ENCODE assay signal across 1 cellular context in the genomic region with DNA sequence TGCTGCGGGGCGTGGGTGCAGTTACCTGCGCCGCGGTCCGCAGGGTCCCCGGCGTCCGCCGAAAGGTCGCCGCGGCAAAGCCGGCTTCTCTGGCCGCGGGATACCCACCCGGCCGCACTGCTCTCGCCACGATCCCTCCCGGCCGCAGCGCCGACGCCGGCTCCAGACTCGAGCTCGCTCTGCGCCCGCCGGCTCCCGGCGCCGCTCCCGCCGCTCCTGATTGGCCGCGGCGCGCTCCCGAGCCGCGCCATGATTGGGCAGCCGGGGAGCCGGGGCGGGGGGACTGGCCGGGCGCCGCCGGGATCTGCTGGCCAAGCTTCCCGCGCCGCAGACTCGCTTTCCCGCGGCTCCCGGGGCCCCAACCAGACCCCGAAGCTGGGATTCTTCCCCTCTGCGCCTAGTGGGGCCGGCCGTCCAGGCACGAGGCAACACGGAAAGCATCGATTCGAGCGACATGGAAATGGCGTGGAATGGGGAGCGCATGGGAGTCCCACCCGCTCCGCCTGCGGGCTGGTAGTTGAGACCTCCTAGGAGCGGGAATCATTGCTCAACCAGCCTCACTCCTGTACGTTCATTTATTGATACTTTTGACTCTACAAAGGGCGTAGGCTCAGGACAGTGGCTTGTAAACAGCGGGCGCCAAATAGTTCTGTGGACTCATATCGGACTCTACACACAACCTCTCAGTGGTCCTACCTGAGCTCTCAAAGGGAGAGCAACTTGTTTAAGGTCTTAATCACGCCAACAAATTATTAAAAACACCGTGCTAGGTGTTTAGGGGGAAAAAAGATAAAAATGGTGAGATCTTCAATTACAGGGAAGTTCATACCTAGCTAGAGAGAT.
A peak's percentile ranks its signal among the peaks of the same experiment; 100 is the strongest.
TF ChIP-seq lines count a peak whose summit lies in the region.

No MANE protein-coding gene starts in this region.

TF ChIP-seq in HepG2, 621 proteins besides CTCF, POLR2A, EP300 and RAD21 (continued from another document and continues in another):
- TF ChIP-seq ZNF407 (CRISPR knock-in tag; IDR thresholded peaks at IDR 0.05; ENCODE audit: not compliant biosample characterization), result no peak
- TF ChIP-seq, protein P1, sequence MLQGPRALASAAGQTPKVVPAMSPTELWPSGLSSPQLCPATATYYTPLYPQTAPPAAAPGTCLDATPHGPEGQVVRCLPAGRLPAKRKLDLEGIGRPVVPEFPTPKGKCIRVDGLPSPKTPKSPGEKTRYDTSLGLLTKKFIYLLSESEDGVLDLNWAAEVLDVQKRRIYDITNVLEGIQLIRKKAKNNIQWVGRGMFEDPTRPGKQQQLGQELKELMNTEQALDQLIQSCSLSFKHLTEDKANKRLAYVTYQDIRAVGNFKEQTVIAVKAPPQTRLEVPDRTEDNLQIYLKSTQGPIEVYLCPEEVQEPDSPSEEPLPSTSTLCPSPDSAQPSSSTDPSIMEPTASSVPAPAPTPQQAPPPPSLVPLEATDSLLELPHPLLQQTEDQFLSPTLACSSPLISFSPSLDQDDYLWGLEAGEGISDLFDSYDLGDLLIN (CRISPR knock-in tag; IDR thresholded peaks at IDR 0.05; ENCODE audit: borderline replicate concordance), result peak; percentile 66; the same call in 1 of the 2 replicates
- TF ChIP-seq ZSCAN22 (CRISPR knock-in tag; IDR thresholded peaks at IDR 0.05), result peak; percentile 44; the same call in 1 of the 2 replicates
- TF ChIP-seq, protein P2, sequence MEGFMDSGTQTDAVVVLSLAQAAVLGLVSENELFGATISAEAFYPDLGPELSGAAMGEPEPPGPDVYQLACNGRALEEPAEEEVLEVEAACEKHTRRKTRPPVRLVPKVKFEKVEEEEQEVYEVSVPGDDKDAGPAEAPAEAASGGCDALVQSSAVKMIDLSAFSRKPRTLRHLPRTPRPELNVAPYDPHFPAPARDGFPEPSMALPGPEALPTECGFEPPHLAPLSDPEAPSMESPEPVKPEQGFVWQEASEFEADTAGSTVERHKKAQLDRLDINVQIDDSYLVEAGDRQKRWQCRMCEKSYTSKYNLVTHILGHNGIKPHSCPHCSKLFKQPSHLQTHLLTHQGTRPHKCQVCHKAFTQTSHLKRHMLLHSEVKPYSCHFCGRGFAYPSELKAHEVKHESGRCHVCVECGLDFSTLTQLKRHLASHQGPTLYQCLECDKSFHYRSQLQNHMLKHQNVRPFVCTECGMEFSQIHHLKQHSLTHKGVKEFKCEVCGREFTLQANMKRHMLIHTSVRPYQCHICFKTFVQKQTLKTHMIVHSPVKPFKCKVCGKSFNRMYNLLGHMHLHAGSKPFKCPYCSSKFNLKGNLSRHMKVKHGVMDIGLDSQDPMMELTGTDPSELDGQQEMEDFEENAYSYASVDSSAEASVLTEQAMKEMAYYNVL (CRISPR knock-in tag; IDR thresholded peaks at IDR 0.05; ENCODE audit: borderline replicate concordance), result no peak
- 0 out of 2 replicates have a peak, but pooled peaks have one; percentile 11 for TF ChIP-seq UBTF (CRISPR knock-in tag; IDR thresholded peaks at IDR 0.05)
- peak; percentile 83; the same call in 1 of the 2 replicates for TF ChIP-seq ZNF280B (CRISPR knock-in tag; IDR thresholded peaks at IDR 0.05; ENCODE audit: borderline replicate concordance)
- 0 out of 2 replicates have a peak, but pooled peaks have one; percentile 31 for TF ChIP-seq REL (CRISPR knock-in tag; conservative IDR thresholded peaks at IDR 0.05)
- TF ChIP-seq ZBTB7A (CRISPR knock-in tag; IDR thresholded peaks at IDR 0.05), result no peak
- 0 out of 2 replicates have a peak, but pooled peaks have one; percentile 13 for TF ChIP-seq THAP11 (CRISPR knock-in tag; IDR thresholded peaks at IDR 0.05)
- TF ChIP-seq ZNF224 (CRISPR knock-in tag; IDR thresholded peaks at IDR 0.05), result peak; percentile 56; the same call in 1 of the 2 replicates
- no peak for TF ChIP-seq ZFP37 (CRISPR knock-in tag; IDR thresholded peaks at IDR 0.05; ENCODE audit: borderline replicate concordance)
- TF ChIP-seq ZNF124 (CRISPR knock-in tag; IDR thresholded peaks at IDR 0.05), result no peak
- no peak for TF ChIP-seq NR2F6 (IDR thresholded peaks at IDR 0.05)
- TF ChIP-seq NR2F6 (CRISPR knock-in tag; IDR thresholded peaks at IDR 0.05), result no peak
- no peak for TF ChIP-seq ZFP41 (CRISPR knock-in tag; IDR thresholded peaks at IDR 0.05; ENCODE audit: borderline replicate concordance)
- TF ChIP-seq, protein P3, sequence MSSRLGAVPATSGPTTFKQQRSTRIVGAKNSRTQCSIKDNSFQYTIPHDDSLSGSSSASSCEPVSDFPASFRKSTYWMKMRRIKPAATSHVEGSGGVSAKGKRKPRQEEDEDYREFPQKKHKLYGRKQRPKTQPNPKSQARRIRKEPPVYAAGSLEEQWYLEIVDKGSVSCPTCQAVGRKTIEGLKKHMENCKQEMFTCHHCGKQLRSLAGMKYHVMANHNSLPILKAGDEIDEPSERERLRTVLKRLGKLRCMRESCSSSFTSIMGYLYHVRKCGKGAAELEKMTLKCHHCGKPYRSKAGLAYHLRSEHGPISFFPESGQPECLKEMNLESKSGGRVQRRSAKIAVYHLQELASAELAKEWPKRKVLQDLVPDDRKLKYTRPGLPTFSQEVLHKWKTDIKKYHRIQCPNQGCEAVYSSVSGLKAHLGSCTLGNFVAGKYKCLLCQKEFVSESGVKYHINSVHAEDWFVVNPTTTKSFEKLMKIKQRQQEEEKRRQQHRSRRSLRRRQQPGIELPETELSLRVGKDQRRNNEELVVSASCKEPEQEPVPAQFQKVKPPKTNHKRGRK (CRISPR knock-in tag; IDR thresholded peaks at IDR 0.05), result no peak
- TF ChIP-seq SNAI1 (CRISPR knock-in tag; IDR thresholded peaks at IDR 0.05; ENCODE audit: borderline replicate concordance), result no peak
- no peak for TF ChIP-seq GTF3A (CRISPR knock-in tag; conservative IDR thresholded peaks at IDR 0.05)
- TF ChIP-seq MTERF4 (CRISPR knock-in tag; IDR thresholded peaks at IDR 0.05), result no peak
- TF ChIP-seq, protein P4, sequence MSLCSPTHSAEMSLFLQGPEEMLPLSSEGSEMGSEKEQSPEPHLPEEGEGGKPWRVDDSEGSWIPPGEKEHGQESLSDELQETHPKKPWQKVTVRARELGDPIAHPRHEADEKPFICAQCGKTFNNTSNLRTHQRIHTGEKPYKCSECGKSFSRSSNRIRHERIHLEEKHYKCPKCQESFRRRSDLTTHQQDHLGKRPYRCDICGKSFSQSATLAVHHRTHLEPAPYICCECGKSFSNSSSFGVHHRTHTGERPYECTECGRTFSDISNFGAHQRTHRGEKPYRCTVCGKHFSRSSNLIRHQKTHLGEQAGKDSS (CRISPR knock-in tag; IDR thresholded peaks at IDR 0.05; ENCODE audit: borderline replicate concordance, low read depth), result no peak; the same call in 1 of the 2 replicates
- TF ChIP-seq ZSCAN20 (CRISPR knock-in tag; IDR thresholded peaks at IDR 0.05; ENCODE audit: borderline replicate concordance), result peak; percentile 27; the same call in 1 of the 2 replicates
- no peak for TF ChIP-seq KDM5A (IDR thresholded peaks at IDR 0.05; ENCODE audit: borderline replicate concordance, low read length)
- TF ChIP-seq ATF1 (CRISPR knock-in tag; IDR thresholded peaks at IDR 0.05), result no peak
- no peak for TF ChIP-seq ZNF850 (CRISPR knock-in tag; conservative IDR thresholded peaks at IDR 0.05)
- TF ChIP-seq ZNF629 (CRISPR knock-in tag; conservative IDR thresholded peaks at IDR 0.05), result no peak
- no peak for TF ChIP-seq ZNF260 (CRISPR knock-in tag; IDR thresholded peaks at IDR 0.05; ENCODE audit: borderline replicate concordance, low read depth)
- TF ChIP-seq SAFB2 (CRISPR knock-in tag; IDR thresholded peaks at IDR 0.05; ENCODE audit: borderline replicate concordance, low read depth), result no peak
- TF ChIP-seq TAF15 (IDR thresholded peaks at IDR 0.05; ENCODE audit: low read depth, low read length, poor library complexity, severe bottlenecking), result no peak
- TF ChIP-seq ZBTB3 (CRISPR knock-in tag; IDR thresholded peaks at IDR 0.05; ENCODE audit: borderline replicate concordance, low read depth), result no peak
- TF ChIP-seq ZNF441 (CRISPR knock-in tag; IDR thresholded peaks at IDR 0.05; ENCODE audit: borderline replicate concordance), result peak; percentile 61; the same call in 1 of the 2 replicates
- peak; percentile 53; the same call in 1 of the 2 replicates for TF ChIP-seq KDM5B (CRISPR knock-in tag; IDR thresholded peaks at IDR 0.05; ENCODE audit: borderline replicate concordance)
- TF ChIP-seq CBFB (CRISPR knock-in tag; IDR thresholded peaks at IDR 0.05), result no peak
- TF ChIP-seq ZNF775 (CRISPR knock-in tag; IDR thresholded peaks at IDR 0.05; ENCODE audit: borderline replicate concordance), result no peak
- TF ChIP-seq BORCS8-MEF2B (CRISPR knock-in tag; IDR thresholded peaks at IDR 0.05), result peak; percentile 89
- TF ChIP-seq ZNF547 (CRISPR knock-in tag; IDR thresholded peaks at IDR 0.05), result peak; percentile 60
- peak; percentile 47; the same call in 1 of the 2 replicates for TF ChIP-seq PITX1 (CRISPR knock-in tag; IDR thresholded peaks at IDR 0.05)
- TF ChIP-seq SRSF1 (optimal IDR thresholded peaks at IDR 0.05; ENCODE audit: low read depth, low read length), result no peak
